In genomic region chr7:23513746-23514145, GRCh38 we compare ENCODE assay signal across 7 cellular contexts. TPM values are rescaled to one million over a fixed set of nuclear protein-coding genes. Genes with fewer than 3 reads are reported as not detected.
DNase-seq lines count a peak whose midpoint lies in the region; ATAC-seq, FAIRE-seq and TF ChIP-seq lines count a peak whose summit lies in the region.
"Not testable (repeated sequence)": the region's sequence is repeated elsewhere in the genome, so short reads cannot be mapped to it uniquely, and the experiment has no call there.

No MANE protein-coding gene starts in this region.

- not testable (repeated sequence) for H3K9me3 ChIP-seq in T-helper 17 cell (ENCODE audit: control insufficient read depth, low read length, poor library complexity, severe bottlenecking); GM12878 (replicated peaks; ENCODE audit: control insufficient read depth, insufficient read depth, low read length)

- not testable (repeated sequence) for H3K4me2 ChIP-seq in GM23338; GM12878 (ENCODE audit: control insufficient read depth, insufficient read depth)

- H3K27me3 Mint-ChIP-seq in GM23338 (ENCODE audit: insufficient read depth, low read depth, poor library complexity); T-helper 17 cell; activated T-helper 1 cell treated with anti-CD3 and anti-CD28 coated beads, Interleukin-12 subunit alpha, Interleukin-12 subunit beta, Interleukin-2, Interleukin-4 antibody, amounts not matched to agents 30 ng/mL and 10 ng/mL and 1 ng/mL, durations not matched to agents 14 hours and 24 hours and 36 hours (ENCODE audit: insufficient read depth); progenitor cell of endocrine pancreas: not testable (repeated sequence)

- TF ChIP-seq CTCF in GM23338 (conservative IDR thresholded peaks at IDR 0.05; ENCODE audit: low read depth in 2 of 2); GM12878 (IDR thresholded peaks at IDR 0.05 in 2 of 3, conservative IDR thresholded peaks at IDR 0.05 in 1 of 3; ENCODE audit: control insufficient read depth in 2 of 3, extremely low read depth in 1 of 3, insufficient read depth in 1 of 3, low read depth in 3 of 3, low read length in 3 of 3); epithelial cell of esophagus (IDR thresholded peaks at IDR 0.05; ENCODE audit: insufficient read depth, low read depth, low read length, missing control alignments); progenitor cell of endocrine pancreas (IDR thresholded peaks at IDR 0.05; ENCODE audit: unreplicated experiment): not testable (repeated sequence)

- intact Hi-C loops in activated T-helper 1 cell treated with anti-CD3 and anti-CD28 coated beads, Interleukin-12 subunit alpha, Interleukin-12 subunit beta, Interleukin-2, Interleukin-4 antibody, amounts not matched to agents 30 ng/mL and 10 ng/mL and 1 ng/mL, durations not matched to agents 14 hours and 24 hours and 36 hours (cut with micrococcal nuclease) = loop anchor here (2.0 kb wide), 1 partner anchor 17 kb away; the partner anchor contains the start of gene TRA2A
- intact Hi-C loops in GM12878 (cut with micrococcal nuclease; ENCODE audit: unreplicated experiment) = not testable (repeated sequence)

- POLR2A ChIA-PET in GM12878 (lab: Charles Lee) = interaction anchor here (1.2 to 1.7 kb wide), 2 partner anchors 9 to 21 kb away, joined by 5 read pairs; no protein-coding TSS in a partner anchor

- not testable (repeated sequence) for H3K4me3 Mint-ChIP-seq in GM23338; T-helper 17 cell; activated T-helper 1 cell treated with anti-CD3 and anti-CD28 coated beads, Interleukin-12 subunit alpha, Interleukin-12 subunit beta, Interleukin-2, Interleukin-4 antibody, amounts not matched to agents 30 ng/mL and 10 ng/mL and 1 ng/mL, durations not matched to agents 14 hours and 24 hours and 36 hours; progenitor cell of endocrine pancreas (ENCODE audit: low read depth)

- not testable (repeated sequence) for FAIRE-seq in GM12878 (lab: Jason Lieb, UNC)

- 92% methylated on average over 5 of the region's 6 CpGs for WGBS in GM12878 (ENCODE audit: insufficient coverage, insufficient replicate concordance, low lambda C conversion rate, missing lambda C conversion rate)

- H3K27ac Mint-ChIP-seq in GM23338 = peak overlapping the region; percentile 38; the same call in 1 of the 2 replicates
- peak overlapping the region; percentile 81 for H3K27ac Mint-ChIP-seq in T-helper 17 cell
- peak overlapping the region; percentile 48 for H3K27ac Mint-ChIP-seq in activated T-helper 1 cell treated with anti-CD3 and anti-CD28 coated beads, Interleukin-12 subunit alpha, Interleukin-12 subunit beta, Interleukin-2, Interleukin-4 antibody, amounts not matched to agents 30 ng/mL and 10 ng/mL and 1 ng/mL, durations not matched to agents 14 hours and 24 hours and 36 hours
- H3K27ac Mint-ChIP-seq in progenitor cell of endocrine pancreas = peak overlapping the region; percentile 43

- H3K79me2 ChIP-seq in GM23338 (replicated peaks; ENCODE audit: insufficient read depth) (peaks cover 95% of the 10 kb centered on the region), GM12878 (ENCODE audit: control insufficient read depth, insufficient read depth, low read length) (peaks cover 24% of the 10 kb centered on the region)

- RAD21 ChIA-PET in GM12878 (lab: Charles Lee; ENCODE audit: unreplicated experiment) = not testable (repeated sequence)

- H3K4me1 Mint-ChIP-seq in GM23338; progenitor cell of endocrine pancreas (ENCODE audit: low read depth): not testable (repeated sequence)
- H3K4me1 Mint-ChIP-seq in T-helper 17 cell = peaks cover 13% of the 10 kb centered on the region
- peaks cover 16% of the 10 kb centered on the region for H3K4me1 Mint-ChIP-seq in activated T-helper 1 cell treated with anti-CD3 and anti-CD28 coated beads, Interleukin-12 subunit alpha, Interleukin-12 subunit beta, Interleukin-2, Interleukin-4 antibody, amounts not matched to agents 30 ng/mL and 10 ng/mL and 1 ng/mL, durations not matched to agents 14 hours and 24 hours and 36 hours (ENCODE audit: low read depth)

- SMC1A ChIA-PET in GM12878 (lab: Charles Lee; ENCODE audit: uncharacterized antibody, unreplicated experiment) = interaction anchor here (0.7 to 0.8 kb wide), 2 partner anchors 83 to 237 kb away, joined by 3 read pairs; no protein-coding TSS in a partner anchor

- BruUV-seq in GM12878 (replicated peaks; lab: Mats Ljungman, UMichigan) = TSS peak; percentile 58

- not testable (repeated sequence) for TF ChIP-seq RAD21 in GM12878 (IDR thresholded peaks at IDR 0.05; ENCODE audit: insufficient read depth, low read depth, low read length)

- not testable (repeated sequence) for TF ChIP-seq POLR2A in GM12878 (IDR thresholded peaks at IDR 0.05; ENCODE audit: low read depth, low read length)

- H3K9ac ChIP-seq in GM12878 (ENCODE audit: control insufficient read depth, insufficient read depth, low read length) = not testable (repeated sequence)

- not testable (repeated sequence) for H3F3A ChIP-seq in GM23338 (replicated peaks; ENCODE audit: low read depth)

- H3K36me3 ChIP-seq in GM23338 (ENCODE audit: insufficient read depth) (peaks cover 73% of the 10 kb centered on the region), GM12878 (ENCODE audit: control insufficient read depth in 2 of 2, insufficient read depth in 2 of 2, low read length in 1 of 2) (peaks cover 19 to 60% of the 10 kb centered on the region in 2 experiments)

- H3K36me3 Mint-ChIP-seq in GM23338 (ENCODE audit: low read depth) (peaks cover 98% of the 10 kb centered on the region), T-helper 17 cell (ENCODE audit: low read depth) (peaks cover 19% of the 10 kb centered on the region), progenitor cell of endocrine pancreas (ENCODE audit: insufficient read depth) (peaks cover 56% of the 10 kb centered on the region)
- H3K36me3 Mint-ChIP-seq in activated T-helper 1 cell treated with anti-CD3 and anti-CD28 coated beads, Interleukin-12 subunit alpha, Interleukin-12 subunit beta, Interleukin-2, Interleukin-4 antibody, amounts not matched to agents 30 ng/mL and 10 ng/mL and 1 ng/mL, durations not matched to agents 14 hours and 24 hours and 36 hours (ENCODE audit: low read depth) = peaks cover 59% of the 10 kb centered on the region

- H3K4me1 ChIP-seq in GM23338 (ENCODE audit: insufficient read depth); GM12878 (ENCODE audit: control insufficient read depth, insufficient read depth, low read length): not testable (repeated sequence)

- H3K4me3 ChIP-seq in GM23338; GM12878; epithelial cell of esophagus (ENCODE audit: low read length): not testable (repeated sequence)

- in situ Hi-C loops in GM12878 (cut with MboI) = not testable (repeated sequence)

- ATAC-seq in GM23338, T-helper 17 cell, GM12878: not testable (repeated sequence)

- H3K9me2 ChIP-seq in GM23338 (ENCODE audit: insufficient read depth) = not testable (repeated sequence)

- DNase-seq in GM23338 (ENCODE audit: low spot score); T-helper 17 cell; activated T-helper 1 cell treated with anti-CD3 and anti-CD28 coated beads, Interleukin-12 subunit alpha, Interleukin-12 subunit beta, Interleukin-2, Interleukin-4 antibody, amounts not matched to agents 30 ng/mL and 10 ng/mL and 1 ng/mL, durations not matched to agents 14 hours and 24 hours and 36 hours (ENCODE audit: low spot score); GM12878 (ENCODE audit: low read depth, low spot score); progenitor cell of endocrine pancreas (ENCODE audit: low spot score, unreplicated experiment): not testable (repeated sequence)
- DNase-seq in epithelial cell of esophagus (ENCODE audit: low read depth) (peak; percentile 87), kidney tubule cell (ENCODE audit: low spot score) (peak; percentile 35)

- H3K9me3 Mint-ChIP-seq in GM23338; activated T-helper 1 cell treated with anti-CD3 and anti-CD28 coated beads, Interleukin-12 subunit alpha, Interleukin-12 subunit beta, Interleukin-2, Interleukin-4 antibody, amounts not matched to agents 30 ng/mL and 10 ng/mL and 1 ng/mL, durations not matched to agents 14 hours and 24 hours and 36 hours; progenitor cell of endocrine pancreas (ENCODE audit: low read depth): not testable (repeated sequence)

- H3K27me3 ChIP-seq in GM23338 (ENCODE audit: insufficient read depth); GM12878 (replicated peaks in 1 of 2; ENCODE audit: control insufficient read depth in 2 of 2, insufficient read depth in 2 of 2, low read length in 1 of 2): not testable (repeated sequence)

- peak overlapping the region; percentile 78 for H3K27ac ChIP-seq in GM23338 (ENCODE audit: low read depth)
- not testable (repeated sequence) for H3K27ac ChIP-seq in GM12878 (ENCODE audit: control insufficient read depth, insufficient read depth)

- TF ChIP-seq EP300 in GM12878 (IDR thresholded peaks at IDR 0.05; ENCODE audit: borderline replicate concordance in 1 of 2, control insufficient read depth in 1 of 2, low read depth in 2 of 2, low read length in 2 of 2) = not testable (repeated sequence)

- H4K20me1 ChIP-seq in GM23338 (replicated peaks; ENCODE audit: insufficient read depth) = peaks cover 65% of the 10 kb centered on the region
- not testable (repeated sequence) for H4K20me1 ChIP-seq in GM12878 (ENCODE audit: control insufficient read depth, insufficient read depth)

- not testable (repeated sequence) for H2AFZ ChIP-seq in GM23338; GM12878 (ENCODE audit: control insufficient read depth, low read depth, low read length)

- CTCF ChIA-PET in GM12878 (lab: Yijun Ruan, JAX) = interaction anchor here (1.2 kb wide), 1 partner anchor 15 kb away, joined by 3 read pairs; no protein-coding TSS in a partner anchor

RNA-seq across cellular contexts. Expression of gene TRA2A, which starts 18.0 kb away (rescaled TPM):
- total RNA-seq in GM23338 (2014; rRNA removed; shearing (Covaris generic)) = 82.6 and 118 TPM in 2 replicates
- 271 and 274 TPM in 2 replicates for polyA plus RNA-seq in GM23338 (2016; fragmentation: Nextera tagmentation; extraction: Ambion mirVana)
- 100 to 1,000 TPM; 249 to 285 TPM for total RNA-seq in T-helper 17 cell
- total RNA-seq in activated T-helper 1 cell treated with anti-CD3 and anti-CD28 coated beads, Interleukin-12 subunit alpha, Interleukin-12 subunit beta, Interleukin-2, Interleukin-4 antibody, amounts not matched to agents 30 ng/mL and 10 ng/mL and 1 ng/mL, durations not matched to agents 14 hours and 24 hours and 36 hours = 98.6 and 103 TPM in 2 replicates
- 83.2 and 85.5 TPM in 2 replicates for total RNA-seq in GM12878 (2013; cell fraction: nucleolus; rRNA removed)
- 25.0 TPM in 2 replicates for total RNA-seq in GM12878 (2014; rRNA removed)
- total RNA-seq in GM12878 (2014; rRNA removed; fragmentation: Illumina TruSeq; extraction: Trizol) = 71.2 and 78.0 TPM in 2 replicates
- total RNA-seq in GM12878 (2021) = 85.4 and 86.6 TPM in 2 replicates
- 52.8 TPM for polyA plus RNA-seq in GM12878 (2011; ENCODE audit: low read depth)
- polyA plus RNA-seq in GM12878 (2011; rRNA removed) = 97.1 and 111 TPM in 2 replicates
- polyA plus RNA-seq in GM12878 (2011; cell fraction: cytosol; rRNA removed) = 53.7 and 61.9 TPM in 2 replicates
- 68.4 and 86.0 TPM in 2 replicates for polyA plus RNA-seq in GM12878 (2011; cell fraction: nucleus; rRNA removed)
- polyA plus RNA-seq in GM12878 (2012) = 78.6 and 85.7 TPM in 2 replicates
- polyA plus RNA-seq in GM12878 (2014; fragmentation: Illumina TruSeq; extraction: Trizol) = 224 and 533 TPM in 2 replicates
- polyA plus RNA-seq in GM12878 (2014; fragmentation: Nextera tagmentation; extraction: Ambion mirVana) = 10 to 100 TPM; 69.2 to 83.1 TPM
- 99.5 and 103 TPM in 2 replicates for polyA plus RNA-seq in GM12878 (2014; rRNA removed)
- 100 to 1,000 TPM; 135 TPM for polyA plus RNA-seq in GM12878 (2016; fragmentation: Nextera tagmentation; extraction: Ambion mirVana)
- polyA minus RNA-seq in GM12878 (2011; rRNA and poly(A)+ RNA removed) = 61.7 and 77.2 TPM in 2 replicates
- polyA minus RNA-seq in GM12878 (2011; cell fraction: cytosol; rRNA and poly(A)+ RNA removed) = 31.9 and 40.4 TPM in 2 replicates
- polyA minus RNA-seq in GM12878 (2011; cell fraction: nucleus; rRNA and poly(A)+ RNA removed) = 39.3 and 70.9 TPM in 2 replicates
- total RNA-seq in progenitor cell of endocrine pancreas = 203 and 216 TPM in 2 replicates

RNA-seq across cellular contexts. Expression of gene IGF2BP3, which starts 43.5 kb away (rescaled TPM):
- 183 and 209 TPM in 2 replicates for total RNA-seq in GM23338 (2014; rRNA removed; shearing (Covaris generic))
- 47.1 and 52.0 TPM in 2 replicates for polyA plus RNA-seq in GM23338 (2016; fragmentation: Nextera tagmentation; extraction: Ambion mirVana)
- 10 to 100 TPM in 1 of 2 donors, 1 to 10 TPM in 1; 1.4 to 11.0 TPM for total RNA-seq in T-helper 17 cell
- total RNA-seq in activated T-helper 1 cell treated with anti-CD3 and anti-CD28 coated beads, Interleukin-12 subunit alpha, Interleukin-12 subunit beta, Interleukin-2, Interleukin-4 antibody, amounts not matched to agents 30 ng/mL and 10 ng/mL and 1 ng/mL, durations not matched to agents 14 hours and 24 hours and 36 hours = 2.5 and 2.7 TPM in 2 replicates
- total RNA-seq in GM12878 (2013; cell fraction: nucleolus; rRNA removed) = 193 and 204 TPM in 2 replicates
- 30.8 and 38.9 TPM in 2 replicates for total RNA-seq in GM12878 (2014; rRNA removed)
- total RNA-seq in GM12878 (2014; rRNA removed; fragmentation: Illumina TruSeq; extraction: Trizol) = 56.8 and 62.3 TPM in 2 replicates
- total RNA-seq in GM12878 (2021) = 48.5 and 49.7 TPM in 2 replicates
- 12.8 TPM for polyA plus RNA-seq in GM12878 (2011; ENCODE audit: low read depth)
- 43.3 and 63.1 TPM in 2 replicates for polyA plus RNA-seq in GM12878 (2011; rRNA removed)
- 31.7 and 32.1 TPM in 2 replicates for polyA plus RNA-seq in GM12878 (2011; cell fraction: cytosol; rRNA removed)
- 35.0 and 45.2 TPM in 2 replicates for polyA plus RNA-seq in GM12878 (2011; cell fraction: nucleus; rRNA removed)
- polyA plus RNA-seq in GM12878 (2012) = 23.1 and 32.9 TPM in 2 replicates
- polyA plus RNA-seq in GM12878 (2014; fragmentation: Illumina TruSeq; extraction: Trizol) = 61.2 and 76.6 TPM in 2 replicates
- polyA plus RNA-seq in GM12878 (2014; fragmentation: Nextera tagmentation; extraction: Ambion mirVana) = 1 to 10 TPM; 4.6 to 4.7 TPM
- polyA plus RNA-seq in GM12878 (2014; rRNA removed) = 41.4 and 43.1 TPM in 2 replicates
- polyA plus RNA-seq in GM12878 (2016; fragmentation: Nextera tagmentation; extraction: Ambion mirVana) = 10 to 100 TPM; 15.0 to 16.0 TPM
- 42.1 and 55.8 TPM in 2 replicates for polyA minus RNA-seq in GM12878 (2011; rRNA and poly(A)+ RNA removed)
- polyA minus RNA-seq in GM12878 (2011; cell fraction: cytosol; rRNA and poly(A)+ RNA removed) = 22.2 and 26.1 TPM in 2 replicates
- polyA minus RNA-seq in GM12878 (2011; cell fraction: nucleus; rRNA and poly(A)+ RNA removed) = 25.8 and 44.7 TPM in 2 replicates
- 96.9 and 107 TPM in 2 replicates for total RNA-seq in progenitor cell of endocrine pancreas
